28 cellular contexts compared by ENCODE assay signal in genomic region chr9:22535780-22536179, GRCh38.
"Had no signal": no experiment of that assay in that cellular context is flagged by ENCODE, and none has a peak within 500 bp of the region (broad histone marks: within the 10 kb centered on the region; RNA-seq: fewer than 3 reads in every experiment).

No MANE protein-coding gene starts in this region.

- H3K36me3 ChIP-seq: stomach, suprapubic skin, thoracic aorta, thyroid gland, tibial artery, tibial nerve, transverse colon, upper lobe of left lung, upper lobe of right lung, uterus, vagina had no signal

- H3K36me3 Mint-ChIP-seq: stimulated activated effector memory CD8-positive, alpha-beta T cell treated with anti-CD3 and anti-CD28 coated beads, Interleukin-12 subunit alpha, Interleukin-12 subunit beta, amount 100 ng/mL, for 72 hours; stimulated activated memory B cell treated with anti-CD40 and anti-IgM and Interleukin-4, amounts not matched to agents 10 μg/mL and 1 μg/mL and 100 μg/mL, for 72 hours; stimulated activated naive B cell treated with anti-CD40 and anti-IgM and Interleukin-4, amounts not matched to agents 10 μg/mL and 1 μg/mL and 100 μg/mL, for 72 hours; type B pancreatic cell had no signal

- H3K4me1 Mint-ChIP-seq: stimulated activated effector memory CD8-positive, alpha-beta T cell treated with anti-CD3 and anti-CD28 coated beads, Interleukin-12 subunit alpha, Interleukin-12 subunit beta, amount 100 ng/mL, for 72 hours; stimulated activated memory B cell treated with anti-CD40 and anti-IgM and Interleukin-4, amounts not matched to agents 10 μg/mL and 1 μg/mL and 100 μg/mL, for 72 hours; stimulated activated naive B cell treated with anti-CD40 and anti-IgM and Interleukin-4, amounts not matched to agents 10 μg/mL and 1 μg/mL and 100 μg/mL, for 72 hours; stimulated activated naive CD8-positive, alpha-beta T cell treated with anti-CD3 and anti-CD28 coated beads, Interleukin-15, amount 100 ng/mL, for 72 hours had no signal

- H3K4me3 ChIP-seq: stomach, suprapubic skin, testis, thoracic aorta, thyroid gland, tibial artery, tibial nerve, transverse colon, upper lobe of left lung, upper lobe of right lung, uterus, vagina had no signal

- H3K27me3 ChIP-seq: stomach, suprapubic skin, testis, thyroid gland, tibial artery, tibial nerve, transverse colon, upper lobe of left lung, upper lobe of right lung, uterus, vagina had no signal

- DNase-seq: stimulated activated CD4-positive, alpha-beta T cell treated with anti-CD3 and anti-CD28 coated beads, Interleukin-2, amount 100 ng/mL, for 48 hours; stimulated activated CD4-positive, alpha-beta T cell treated with anti-CD3 and anti-CD28 coated beads, Interleukin-4, amount 100 ng/mL, for 1 hour; stimulated activated CD4-positive, alpha-beta T cell treated with anti-CD3 and anti-CD28 coated beads, Interleukin-4, amount 100 ng/mL, for 24 hours; stimulated activated CD4-positive, alpha-beta T cell treated with anti-CD3 and anti-CD28 coated beads, Interleukin-4, amount 100 ng/mL, for 4 hours; stimulated activated CD8-positive, alpha-beta memory T cell treated with anti-CD3 and anti-CD28 coated beads, Interleukin-4, amount 100 ng/mL, for 48 hours; stimulated activated naive B cell treated with anti-CD40 and anti-IgM and Interleukin-4, amounts not matched to agents 10 μg/mL and 1 μg/mL and 100 μg/mL, for 72 hours; stimulated activated naive CD4-positive, alpha-beta T cell; stimulated activated naive CD4-positive, alpha-beta T cell treated with Interleukin-2 at 50 U/mL for 16 hours; stimulated activated naive CD8-positive, alpha-beta T cell treated with anti-CD3 and anti-CD28 coated beads, Interleukin-15, amount 100 ng/mL, for 72 hours; stimulated activated naive CD8-positive, alpha-beta T cell treated with anti-CD3 and anti-CD28 coated beads, Interleukin-15, Interleukin-2, amounts not matched to agents 100 U/mL and 50 U/mL, for 24 hours; stomach; substantia nigra; testis; thyroid gland; tibial artery; transverse colon; trophoblast cell; upper lobe of left lung; upper lobe of right lung; uterus had no signal

- H3K9me3 Mint-ChIP-seq: stimulated activated memory B cell treated with anti-CD40 and anti-IgM and Interleukin-4, amounts not matched to agents 10 μg/mL and 1 μg/mL and 100 μg/mL, for 72 hours; stimulated activated naive CD8-positive, alpha-beta T cell treated with anti-CD3 and anti-CD28 coated beads, Interleukin-15, amount 100 ng/mL, for 72 hours; stimulated activated naive CD8-positive, alpha-beta T cell treated with anti-CD3 and anti-CD28 coated beads, Interleukin-15, Interleukin-2, amounts not matched to agents 100 ng/mL and 50 ng/mL, for 24 hours; type B pancreatic cell had no signal

- H3K4me1 ChIP-seq: stomach, suprapubic skin, testis, thyroid gland, tibial artery, tibial nerve, transverse colon, upper lobe of left lung, upper lobe of right lung, uterus, vagina had no signal

- H3K4me3 Mint-ChIP-seq: stimulated activated effector memory CD8-positive, alpha-beta T cell treated with anti-CD3 and anti-CD28 coated beads, Interleukin-12 subunit alpha, Interleukin-12 subunit beta, amount 100 ng/mL, for 72 hours; stimulated activated memory B cell treated with anti-CD40 and anti-IgM and Interleukin-4, amounts not matched to agents 10 μg/mL and 1 μg/mL and 100 μg/mL, for 72 hours; stimulated activated naive B cell treated with anti-CD40 and anti-IgM and Interleukin-4, amounts not matched to agents 10 μg/mL and 1 μg/mL and 100 μg/mL, for 72 hours; stimulated activated naive CD8-positive, alpha-beta T cell treated with anti-CD3 and anti-CD28 coated beads, Interleukin-15, amount 100 ng/mL, for 72 hours; stimulated activated naive CD8-positive, alpha-beta T cell treated with anti-CD3 and anti-CD28 coated beads, Interleukin-15, Interleukin-2, amounts not matched to agents 100 ng/mL and 50 ng/mL, for 24 hours; type B pancreatic cell had no signal

- H3K27ac ChIP-seq: stomach, suprapubic skin, testis, thoracic aorta, thyroid gland, tibial artery, tibial nerve, transverse colon, upper lobe of left lung, upper lobe of right lung, uterus, vagina had no signal

- H3K9me3 ChIP-seq: stomach, suprapubic skin, testis, thoracic aorta, thyroid gland, tibial artery, tibial nerve, transverse colon, upper lobe of left lung, upper lobe of right lung, uterus, vagina had no signal

- H3K27me3 Mint-ChIP-seq: stimulated activated memory B cell treated with anti-CD40 and anti-IgM and Interleukin-4, amounts not matched to agents 10 μg/mL and 1 μg/mL and 100 μg/mL, for 72 hours; stimulated activated naive CD8-positive, alpha-beta T cell treated with anti-CD3 and anti-CD28 coated beads, Interleukin-15, amount 100 ng/mL, for 72 hours; stimulated activated naive CD8-positive, alpha-beta T cell treated with anti-CD3 and anti-CD28 coated beads, Interleukin-15, Interleukin-2, amounts not matched to agents 100 ng/mL and 50 ng/mL, for 24 hours; type B pancreatic cell had no signal

- ATAC-seq: stimulated activated effector memory CD8-positive, alpha-beta T cell treated with anti-CD3 and anti-CD28 coated beads, Interleukin-12 subunit alpha, Interleukin-12 subunit beta, amount 100 ng/mL, for 72 hours; stimulated activated memory B cell treated with anti-CD40 and anti-IgM and Interleukin-4, amounts not matched to agents 10 μg/mL and 1 μg/mL and 100 μg/mL, for 72 hours; stimulated activated naive B cell treated with anti-CD40 and anti-IgM and Interleukin-4, amounts not matched to agents 10 μg/mL and 1 μg/mL and 100 μg/mL, for 72 hours; stimulated activated naive CD8-positive, alpha-beta T cell treated with anti-CD3 and anti-CD28 coated beads, Interleukin-15, amount 100 ng/mL, for 72 hours; stimulated activated naive CD8-positive, alpha-beta T cell treated with anti-CD3 and anti-CD28 coated beads, Interleukin-15, Interleukin-2, amounts not matched to agents 100 U/mL and 50 U/mL, for 24 hours; upper lobe of right lung had no signal

- H3K27ac Mint-ChIP-seq: stimulated activated effector memory CD8-positive, alpha-beta T cell treated with anti-CD3 and anti-CD28 coated beads, Interleukin-12 subunit alpha, Interleukin-12 subunit beta, amount 100 ng/mL, for 72 hours; stimulated activated memory B cell treated with anti-CD40 and anti-IgM and Interleukin-4, amounts not matched to agents 10 μg/mL and 1 μg/mL and 100 μg/mL, for 72 hours; stimulated activated naive B cell treated with anti-CD40 and anti-IgM and Interleukin-4, amounts not matched to agents 10 μg/mL and 1 μg/mL and 100 μg/mL, for 72 hours; stimulated activated naive CD8-positive, alpha-beta T cell treated with anti-CD3 and anti-CD28 coated beads, Interleukin-15, amount 100 ng/mL, for 72 hours; stimulated activated naive CD8-positive, alpha-beta T cell treated with anti-CD3 and anti-CD28 coated beads, Interleukin-15, Interleukin-2, amounts not matched to agents 100 ng/mL and 50 ng/mL, for 24 hours; type B pancreatic cell had no signal
